In genomic region chr15:80266113-80266512, GRCh38 we compare ENCODE assay signal across 17 cellular contexts.
"Had no signal": no experiment of that assay in that cellular context is flagged by ENCODE, and none has a peak within 500 bp of the region (broad histone marks: within the 10 kb centered on the region; RNA-seq: fewer than 3 reads in every experiment).

No MANE protein-coding gene starts in this region.

- ATAC-seq: gastroesophageal sphincter, heart left ventricle, left cardiac atrium, natural killer cell had no signal

- DNase-seq: activated CD4-positive, alpha-beta memory T cell treated with anti-CD3 and anti-CD28 coated beads for 36 hours; activated CD4-positive, alpha-beta T cell treated with anti-CD3 and anti-CD28 coated beads for 4 hours; activated CD4-positive, CD25-positive, alpha-beta regulatory T cell; activated effector memory CD4-positive, alpha-beta T cell treated with Interleukin-2 at 50 U/mL for 16 hours; activated naive CD4-positive, alpha-beta T cell treated with anti-CD3 and anti-CD28 coated beads for 36 hours; activated T-cell treated with anti-CD3 and anti-CD28 coated beads, Interleukin-2, amount 50 U/mL, for 48 hours; amygdala; heart left ventricle; islet precursor cell; left cardiac atrium; midbrain; natural killer cell; retina; stimulated activated CD4-positive, alpha-beta T cell treated with anti-CD3 and anti-CD28 coated beads, Interleukin-2, amount 100 ng/mL, for 48 hours; stimulated activated CD8-positive, alpha-beta memory T cell treated with anti-CD3 and anti-CD28 coated beads, Interleukin-4, amount 100 ng/mL, for 48 hours; stimulated activated naive CD4-positive, alpha-beta T cell treated with Interleukin-2 at 50 U/mL for 16 hours had no signal
